In genomic region chr18:75128051-75128605, GRCh38 we compare ENCODE assay signal across 19 cellular contexts.
DNase-seq lines count a peak whose midpoint lies in the region; ATAC-seq and TF ChIP-seq lines count a peak whose summit lies in the region.
"Had no signal": no experiment of that assay in that cellular context is flagged by ENCODE, and none has a peak within 500 bp of the region (broad histone marks: within the 10 kb centered on the region; RNA-seq: fewer than 3 reads in every experiment).

No MANE protein-coding gene starts in this region.

- CTCF ChIA-PET in IMR-90 (lab: Yijun Ruan, JAX), result no interaction called here

- H2AK9ac ChIP-seq in IMR-90 (replicated peaks; ENCODE audit: low read depth, low read length, poor library complexity), result no peak overlapping the region

- TF ChIP-seq POLR2A in IMR-90 (IDR thresholded peaks at IDR 0.05; ENCODE audit: low read depth, low read length) (no peak), suprapubic skin (IDR thresholded peaks at IDR 0.05) (no peak)

- H3K27me3 Mint-ChIP-seq in chondrocyte (ENCODE audit: low read depth), result no peaks in the 10 kb centered on the region

- no peak overlapping the region for H3K4me3 ChIP-seq in IMR-90 (ENCODE audit: insufficient read depth, low read depth, low read length)
- no peak overlapping the region for H3K4me3 ChIP-seq in suprapubic skin

- no peak overlapping the region for H3K56ac ChIP-seq in IMR-90 (ENCODE audit: extremely low read depth, insufficient read depth, low read length)

- H3K14ac ChIP-seq in IMR-90 (replicated peaks; ENCODE audit: low read depth, low read length), result no peak overlapping the region; the same call in 1 of the 2 replicates

- peaks cover 26% of the 10 kb centered on the region for H3K4me1 Mint-ChIP-seq in chondrocyte (ENCODE audit: low read depth)

- ATAC-seq in IMR-90 (ENCODE audit: low read depth) (no peak), HG03457 (IDR thresholded peaks at IDR 0.05; ENCODE audit: unreplicated experiment) (no peak), HG03196 (IDR thresholded peaks at IDR 0.05; ENCODE audit: unreplicated experiment) (no peak)

- no peaks in the 10 kb centered on the region for H3K36me3 Mint-ChIP-seq in chondrocyte (ENCODE audit: low read depth)
- H3K36me3 Mint-ChIP-seq: CD8-positive, alpha-beta memory T cell had no signal

- DNase-seq in IMR-90 (no peak), chondrocyte (ENCODE audit: low spot score) (no peak), mesenteric fat pad (ENCODE audit: low spot score) (peak; percentile 62), suprapubic skin (ENCODE audit: low spot score in 2 of 2) (peak; percentile 19 to 62), NCI-H1417 (lab: John Stamatoyannopoulos, UW) (no peak)
- no peak for DNase-seq in activated effector memory CD4-positive, alpha-beta T cell treated with anti-CD3 and anti-CD28 coated beads, Interleukin-2, amount 50 U/mL, for 16 hours
- DNase-seq: ACHN; C1 segment of cervical spinal cord; CD8-positive, alpha-beta memory T cell; DMS79 treated with DMSO at 0.1 percent for 48 hours; NCI-H1417 treated with DMSO at 0.1 percent for 48 hours; NCI-H187 treated with DMSO at 0.1 percent for 48 hours; NCI-H2227 treated with DMSO at 0.1 percent for 48 hours; NCI-H510A treated with DMSO at 0.1 percent for 48 hours; NCI-H774; OCI-M1; SHP77 had no signal

- no peak overlapping the region for H3K23ac ChIP-seq in IMR-90 (ENCODE audit: low read depth, low read length)

- H2AFZ ChIP-seq in IMR-90 (replicated peaks; ENCODE audit: low read length, poor library complexity), result peak overlapping the region; percentile 70

- H3K27ac ChIP-seq in IMR-90 (ENCODE audit: insufficient read depth, low read length), result no peak overlapping the region
- H3K27ac ChIP-seq in suprapubic skin, result no peak overlapping the region

- no peak overlapping the region for H4K5ac ChIP-seq in IMR-90 (ENCODE audit: low read depth, low read length)

- no peak overlapping the region for H2BK20ac ChIP-seq in IMR-90 (ENCODE audit: low read depth, low read length)

- no peak overlapping the region for H4K91ac ChIP-seq in IMR-90 (ENCODE audit: insufficient read depth, low read depth, low read length)

- TF ChIP-seq EP300 in suprapubic skin (IDR thresholded peaks at IDR 0.05), result no peak

- no peaks in the 10 kb centered on the region for H3K9me3 ChIP-seq in IMR-90 (ENCODE audit: control insufficient read depth, insufficient read depth, low read length)
- no peaks in the 10 kb centered on the region for H3K9me3 ChIP-seq in suprapubic skin

- no peak overlapping the region for H2BK5ac ChIP-seq in IMR-90 (ENCODE audit: low read depth, low read length, poor library complexity, severe bottlenecking)

- H3K4ac ChIP-seq in IMR-90 (ENCODE audit: low read depth, low read length), result no peak overlapping the region

- no peak for TF ChIP-seq RAD21 in IMR-90 (IDR thresholded peaks at IDR 0.05; ENCODE audit: low read length)

- H3K27ac Mint-ChIP-seq in chondrocyte (ENCODE audit: unreplicated experiment), result peak overlapping the region; percentile 17
- H3K27ac Mint-ChIP-seq: CD8-positive, alpha-beta memory T cell had no signal

- H3K18ac ChIP-seq in IMR-90 (ENCODE audit: low read depth, low read length), result no peak overlapping the region

- H3K9me3 Mint-ChIP-seq in chondrocyte (ENCODE audit: low read depth), result no peaks in the 10 kb centered on the region
- H3K9me3 Mint-ChIP-seq: CD8-positive, alpha-beta memory T cell had no signal

- H4K20me1 ChIP-seq in IMR-90 (ENCODE audit: insufficient read depth, low read length), result no peaks in the 10 kb centered on the region; the same call in 1 of the 2 replicates

- no peak overlapping the region for H3K4me3 Mint-ChIP-seq in chondrocyte (ENCODE audit: unreplicated experiment)
- H3K4me3 Mint-ChIP-seq: CD8-positive, alpha-beta memory T cell had no signal

- in situ Hi-C loops in IMR-90 (cut with MboI; ENCODE audit: low sequenced_read_pairs), result no loop called here

- intact Hi-C loops in IMR-90 (cut with micrococcal nuclease), result no loop called here

- dilution Hi-C loops in IMR-90 (cut with HindIII; ENCODE audit: low sequenced_read_pairs, unreplicated experiment), result no loop called here

- peaks cover 10% of the 10 kb centered on the region; the same call in 1 of the 2 replicates for H3K27me3 ChIP-seq in IMR-90 (ENCODE audit: control insufficient read depth, insufficient read depth, low read length)
- H3K27me3 ChIP-seq in suprapubic skin, result no peaks in the 10 kb centered on the region

- BruUV-seq in IMR-90 (replicated peaks; lab: Mats Ljungman, UMichigan), result no TSS peak

- H4K8ac ChIP-seq in IMR-90 (ENCODE audit: low read depth in 2 of 2, low read length in 2 of 2), result no peak overlapping the region

- TF ChIP-seq CTCF in IMR-90 (conservative IDR thresholded peaks at IDR 0.05; ENCODE audit: low read depth, low read length), result no peak
- no peak for TF ChIP-seq CTCF in chondrocyte (IDR thresholded peaks at IDR 0.05)
- no peak for TF ChIP-seq CTCF in suprapubic skin (IDR thresholded peaks at IDR 0.05)

- no peak overlapping the region for H2BK15ac ChIP-seq in IMR-90 (ENCODE audit: low read depth, low read length)

- peaks cover 4% of the 10 kb centered on the region; the same call in 1 of the 2 replicates for H3K9me1 ChIP-seq in IMR-90 (ENCODE audit: insufficient read depth, low read length)

- no peaks in the 10 kb centered on the region for H3K79me1 ChIP-seq in IMR-90 (ENCODE audit: low read depth in 1 of 2, low read length in 2 of 2)

- POLR2A ChIA-PET in IMR-90 (lab: Charles Lee; ENCODE audit: unreplicated experiment), result no interaction called here

- H2BK120ac ChIP-seq in IMR-90 (ENCODE audit: low read depth, low read length), result no peak overlapping the region

- H3K36me3 ChIP-seq in IMR-90 (ENCODE audit: control insufficient read depth, insufficient read depth, low read length) (no peaks in the 10 kb centered on the region), suprapubic skin (no peaks in the 10 kb centered on the region)

- no peak overlapping the region for H3K9ac ChIP-seq in IMR-90 (ENCODE audit: low read depth, low read length)

- WGBS in IMR-90 (ENCODE audit: extremely low coverage in 2 of 2, insufficient read length in 1 of 2), 2 experiments, result 90% methylated on average over 2 of the region's 7 CpGs; no CpG with 5 or more reads in 1 of the 2 experiments
- 96% methylated on average over 4 of the region's 7 CpGs for WGBS in suprapubic skin

- no peak overlapping the region for H2AK5ac ChIP-seq in IMR-90 (ENCODE audit: low read depth, low read length)

- H3K4me1 ChIP-seq in IMR-90 (ENCODE audit: control insufficient read depth, insufficient read depth, low read length) (peaks cover 2% of the 10 kb centered on the region; the same call in 1 of the 2 replicates), suprapubic skin (no peaks in the 10 kb centered on the region)

- H3K4me2 ChIP-seq in IMR-90 (ENCODE audit: low read depth, low read length), result no peak overlapping the region

TF ChIP-seq in IMR-90, 13 proteins besides CTCF, POLR2A, EP300 and RAD21:
- TF ChIP-seq RFX5 (IDR thresholded peaks at IDR 0.05; ENCODE audit: low read depth, low read length) (no peak), NFE2L2 (IDR thresholded peaks at IDR 0.05; ENCODE audit: low read depth, low read length) (no peak), BHLHE40 (IDR thresholded peaks at IDR 0.05; ENCODE audit: low read depth, low read length) (no peak), RCOR1 (IDR thresholded peaks at IDR 0.05; ENCODE audit: insufficient replicate concordance, low read length) (no peak), ELK1 (IDR thresholded peaks at IDR 0.05; ENCODE audit: borderline replicate concordance, low read depth, low read length) (no peak), MAFK (IDR thresholded peaks at IDR 0.05; ENCODE audit: low read depth, low read length) (no peak), MXI1 (IDR thresholded peaks at IDR 0.05; ENCODE audit: borderline replicate concordance, low read depth, low read length) (no peak)
TF ChIP-seq in IMR-90: peak in this region for 0.

Comparison
In these comparisons a context has a peak if more than half of its experiments do, and no peak if none do; other contexts are left out.
1. DNase-seq: peak in mesenteric fat pad (single experiment) and suprapubic skin (2 of 2); none in IMR-90 (single experiment), chondrocyte (single experiment), activated effector memory CD4-positive, alpha-beta T cell treated with anti-CD3 and anti-CD28 coated beads, Interleukin-2, amount 50 U/mL, for 16 hours (single experiment) and NCI-H1417 (0 of 3).